Comparison of ENCODE assay signal across 1 cellular context in the genomic region with DNA sequence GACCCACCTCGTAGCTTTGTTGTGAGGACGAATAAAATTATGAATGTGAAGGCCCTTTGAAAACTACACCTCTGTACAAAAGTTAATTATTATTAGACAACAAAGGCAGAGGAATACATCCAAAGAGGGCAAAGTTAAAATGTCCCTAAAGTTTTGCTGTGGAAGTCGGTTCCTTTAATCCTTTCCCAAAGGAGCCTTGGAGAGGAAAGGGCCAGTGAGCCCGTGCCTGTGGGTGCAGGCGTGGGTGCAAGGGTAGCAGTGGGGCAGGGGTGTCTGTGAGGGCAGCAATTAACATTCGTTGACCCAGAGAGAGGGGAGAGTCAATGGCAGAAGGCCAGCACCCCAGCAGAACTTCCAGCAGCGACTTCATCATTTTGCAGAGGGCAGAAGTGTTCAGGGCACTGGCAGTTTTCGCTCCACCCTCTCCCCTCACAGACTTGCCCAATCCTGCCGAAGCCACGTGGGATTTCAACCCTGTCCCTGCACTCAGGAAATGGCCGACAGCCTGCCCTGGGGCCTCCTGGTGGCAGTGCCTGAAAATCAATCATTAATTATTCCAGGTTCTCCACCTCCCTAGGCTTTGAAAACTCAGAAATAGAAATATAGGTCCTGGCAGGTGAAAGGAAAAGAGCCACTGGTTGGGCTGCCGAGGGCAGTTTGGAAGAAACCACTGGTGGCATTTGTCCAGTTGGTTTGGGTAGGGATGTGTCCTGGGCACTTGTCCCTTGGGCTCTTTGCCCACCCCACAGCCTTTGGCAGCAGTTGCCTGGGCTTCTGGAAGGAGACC.
TF ChIP-seq lines count a peak whose summit lies in the region.

No MANE protein-coding gene starts in this region.

TF ChIP-seq in HepG2, 621 proteins besides CTCF, POLR2A, EP300 and RAD21 (continued from another document and continues in another):
- no peak for TF ChIP-seq TERF1 (CRISPR knock-in tag; IDR thresholded peaks at IDR 0.05)
- TF ChIP-seq MEIS2 (CRISPR knock-in tag; IDR thresholded peaks at IDR 0.05): no peak
- TF ChIP-seq ZNF318 (CRISPR knock-in tag; IDR thresholded peaks at IDR 0.05): no peak
- TF ChIP-seq ZNF430 (CRISPR knock-in tag; IDR thresholded peaks at IDR 0.05): peak; percentile 95
- TF ChIP-seq, protein P1, sequence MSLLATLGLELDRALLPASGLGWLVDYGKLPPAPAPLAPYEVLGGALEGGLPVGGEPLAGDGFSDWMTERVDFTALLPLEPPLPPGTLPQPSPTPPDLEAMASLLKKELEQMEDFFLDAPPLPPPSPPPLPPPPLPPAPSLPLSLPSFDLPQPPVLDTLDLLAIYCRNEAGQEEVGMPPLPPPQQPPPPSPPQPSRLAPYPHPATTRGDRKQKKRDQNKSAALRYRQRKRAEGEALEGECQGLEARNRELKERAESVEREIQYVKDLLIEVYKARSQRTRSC (CRISPR knock-in tag; IDR thresholded peaks at IDR 0.05; ENCODE audit: low read depth): no peak
- TF ChIP-seq TSC22D2 (CRISPR knock-in tag; IDR thresholded peaks at IDR 0.05; ENCODE audit: borderline replicate concordance): no peak
- no peak for TF ChIP-seq ZNF607 (CRISPR knock-in tag; IDR thresholded peaks at IDR 0.05; ENCODE audit: borderline replicate concordance)
- peak; percentile 42; the same call in 1 of the 2 replicates for TF ChIP-seq TARDBP (CRISPR knock-in tag; IDR thresholded peaks at IDR 0.05)
- TF ChIP-seq FIP1L1 (IDR thresholded peaks at IDR 0.05; ENCODE audit: borderline replicate concordance, insufficient read depth, low read depth, low read length): peak; percentile 57; the same call in 1 of the 2 replicates
- TF ChIP-seq POLR2AphosphoS5 (IDR thresholded peaks at IDR 0.05; ENCODE audit: low read depth, low read length): peak; percentile 54; the same call in 1 of the 2 replicates
- peak; percentile 49; the same call in 1 of the 2 replicates for TF ChIP-seq ARID4A (CRISPR knock-in tag; IDR thresholded peaks at IDR 0.05; ENCODE audit: borderline replicate concordance)
- TF ChIP-seq, protein P2, sequence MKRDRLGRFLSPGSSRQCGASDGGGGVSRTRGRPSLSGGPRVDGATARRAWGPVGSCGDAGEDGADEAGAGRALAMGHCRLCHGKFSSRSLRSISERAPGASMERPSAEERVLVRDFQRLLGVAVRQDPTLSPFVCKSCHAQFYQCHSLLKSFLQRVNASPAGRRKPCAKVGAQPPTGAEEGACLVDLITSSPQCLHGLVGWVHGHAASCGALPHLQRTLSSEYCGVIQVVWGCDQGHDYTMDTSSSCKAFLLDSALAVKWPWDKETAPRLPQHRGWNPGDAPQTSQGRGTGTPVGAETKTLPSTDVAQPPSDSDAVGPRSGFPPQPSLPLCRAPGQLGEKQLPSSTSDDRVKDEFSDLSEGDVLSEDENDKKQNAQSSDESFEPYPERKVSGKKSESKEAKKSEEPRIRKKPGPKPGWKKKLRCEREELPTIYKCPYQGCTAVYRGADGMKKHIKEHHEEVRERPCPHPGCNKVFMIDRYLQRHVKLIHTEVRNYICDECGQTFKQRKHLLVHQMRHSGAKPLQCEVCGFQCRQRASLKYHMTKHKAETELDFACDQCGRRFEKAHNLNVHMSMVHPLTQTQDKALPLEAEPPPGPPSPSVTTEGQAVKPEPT (CRISPR knock-in tag; IDR thresholded peaks at IDR 0.05; ENCODE audit: low read depth): peak; percentile 42; the same call in 1 of the 2 replicates
- TF ChIP-seq YY1 (IDR thresholded peaks at IDR 0.05; ENCODE audit: insufficient read depth, insufficient replicate concordance, low read depth, low read length): peak; percentile 93
- TF ChIP-seq ONECUT2 (CRISPR knock-in tag; IDR thresholded peaks at IDR 0.05): peak; percentile 72; the same call in 1 of the 2 replicates
- no peak for TF ChIP-seq ZNF383 (CRISPR knock-in tag; IDR thresholded peaks at IDR 0.05; ENCODE audit: borderline replicate concordance)
- TF ChIP-seq MXD4 (CRISPR knock-in tag; IDR thresholded peaks at IDR 0.05): peak; percentile 40; the same call in 1 of the 2 replicates
- TF ChIP-seq, protein P3, sequence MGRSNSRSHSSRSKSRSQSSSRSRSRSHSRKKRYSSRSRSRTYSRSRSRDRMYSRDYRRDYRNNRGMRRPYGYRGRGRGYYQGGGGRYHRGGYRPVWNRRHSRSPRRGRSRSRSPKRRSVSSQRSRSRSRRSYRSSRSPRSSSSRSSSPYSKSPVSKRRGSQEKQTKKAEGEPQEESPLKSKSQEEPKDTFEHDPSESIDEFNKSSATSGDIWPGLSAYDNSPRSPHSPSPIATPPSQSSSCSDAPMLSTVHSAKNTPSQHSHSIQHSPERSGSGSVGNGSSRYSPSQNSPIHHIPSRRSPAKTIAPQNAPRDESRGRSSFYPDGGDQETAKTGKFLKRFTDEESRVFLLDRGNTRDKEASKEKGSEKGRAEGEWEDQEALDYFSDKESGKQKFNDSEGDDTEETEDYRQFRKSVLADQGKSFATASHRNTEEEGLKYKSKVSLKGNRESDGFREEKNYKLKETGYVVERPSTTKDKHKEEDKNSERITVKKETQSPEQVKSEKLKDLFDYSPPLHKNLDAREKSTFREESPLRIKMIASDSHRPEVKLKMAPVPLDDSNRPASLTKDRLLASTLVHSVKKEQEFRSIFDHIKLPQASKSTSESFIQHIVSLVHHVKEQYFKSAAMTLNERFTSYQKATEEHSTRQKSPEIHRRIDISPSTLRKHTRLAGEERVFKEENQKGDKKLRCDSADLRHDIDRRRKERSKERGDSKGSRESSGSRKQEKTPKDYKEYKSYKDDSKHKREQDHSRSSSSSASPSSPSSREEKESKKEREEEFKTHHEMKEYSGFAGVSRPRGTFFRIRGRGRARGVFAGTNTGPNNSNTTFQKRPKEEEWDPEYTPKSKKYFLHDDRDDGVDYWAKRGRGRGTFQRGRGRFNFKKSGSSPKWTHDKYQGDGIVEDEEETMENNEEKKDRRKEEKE (IDR thresholded peaks at IDR 0.05): no peak
- peak; percentile 91 for TF ChIP-seq ZSCAN25 (CRISPR knock-in tag; IDR thresholded peaks at IDR 0.05)
- peak; percentile 36; the same call in 1 of the 2 replicates for TF ChIP-seq HNF4A (CRISPR knock-in tag; IDR thresholded peaks at IDR 0.05)
- TF ChIP-seq NFIC (IDR thresholded peaks at IDR 0.05; ENCODE audit: low read length): peak; percentile 72
- peak; percentile 72 for TF ChIP-seq RBAK (CRISPR knock-in tag; IDR thresholded peaks at IDR 0.05)
- TF ChIP-seq SMAD1 (CRISPR knock-in tag; IDR thresholded peaks at IDR 0.05; ENCODE audit: borderline replicate concordance, low read depth): peak; percentile 68; the same call in 1 of the 2 replicates
- TF ChIP-seq ZNF660 (CRISPR knock-in tag; IDR thresholded peaks at IDR 0.05; ENCODE audit: borderline replicate concordance, low read depth): no peak
- TF ChIP-seq, protein P4, sequence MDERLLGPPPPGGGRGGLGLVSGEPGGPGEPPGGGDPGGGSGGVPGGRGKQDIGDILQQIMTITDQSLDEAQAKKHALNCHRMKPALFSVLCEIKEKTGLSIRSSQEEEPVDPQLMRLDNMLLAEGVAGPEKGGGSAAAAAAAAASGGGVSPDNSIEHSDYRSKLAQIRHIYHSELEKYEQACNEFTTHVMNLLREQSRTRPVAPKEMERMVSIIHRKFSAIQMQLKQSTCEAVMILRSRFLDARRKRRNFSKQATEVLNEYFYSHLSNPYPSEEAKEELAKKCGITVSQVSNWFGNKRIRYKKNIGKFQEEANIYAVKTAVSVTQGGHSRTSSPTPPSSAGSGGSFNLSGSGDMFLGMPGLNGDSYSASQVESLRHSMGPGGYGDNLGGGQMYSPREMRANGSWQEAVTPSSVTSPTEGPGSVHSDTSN (CRISPR knock-in tag; IDR thresholded peaks at IDR 0.05): peak; percentile 18; the same call in 1 of the 2 replicates
